In genomic region chr17:7593296-7593695, GRCh38 we compare ENCODE assay signal across 9 cellular contexts.
"Had no signal": no experiment of that assay in that cellular context is flagged by ENCODE, and none has a peak within 500 bp of the region (broad histone marks: within the 10 kb centered on the region; RNA-seq: fewer than 3 reads in every experiment).

No MANE protein-coding gene starts in this region.

- DNase-seq: activated CD4-positive, alpha-beta memory T cell treated with anti-CD3 and anti-CD28 coated beads for 36 hours; activated CD4-positive, alpha-beta T cell treated with anti-CD3 and anti-CD28 coated beads for 1 hour; activated gamma-delta T cell; dorsolateral prefrontal cortex; mesendoderm had no signal

- H3K4me3 Mint-ChIP-seq: activated CD4-positive, alpha-beta memory T cell treated with anti-CD3 and anti-CD28 coated beads for 36 hours; natural killer cell treated with Interleukin-12 subunit alpha and Interleukin-12 subunit beta and Interleukin-15 and Interleukin-18, amount 100 ng/mL, for 72 hours; stimulated activated naive CD8-positive, alpha-beta T cell treated with anti-CD3 and anti-CD28 coated beads, Interleukin-15, Interleukin-2, amounts not matched to agents 100 ng/mL and 50 ng/mL, for 24 hours had no signal

- H3K27me3 Mint-ChIP-seq: activated CD4-positive, alpha-beta memory T cell treated with anti-CD3 and anti-CD28 coated beads for 36 hours; natural killer cell treated with Interleukin-12 subunit alpha and Interleukin-12 subunit beta and Interleukin-15 and Interleukin-18, amount 100 ng/mL, for 72 hours; stimulated activated naive CD8-positive, alpha-beta T cell treated with anti-CD3 and anti-CD28 coated beads, Interleukin-15, Interleukin-2, amounts not matched to agents 100 ng/mL and 50 ng/mL, for 24 hours had no signal

- H3K9me3 Mint-ChIP-seq: activated CD4-positive, alpha-beta memory T cell treated with anti-CD3 and anti-CD28 coated beads for 36 hours; natural killer cell treated with Interleukin-12 subunit alpha and Interleukin-12 subunit beta and Interleukin-15 and Interleukin-18, amount 100 ng/mL, for 72 hours; stimulated activated naive CD8-positive, alpha-beta T cell treated with anti-CD3 and anti-CD28 coated beads, Interleukin-15, Interleukin-2, amounts not matched to agents 100 ng/mL and 50 ng/mL, for 24 hours had no signal

- H3K27ac Mint-ChIP-seq: activated CD4-positive, alpha-beta memory T cell treated with anti-CD3 and anti-CD28 coated beads for 36 hours; natural killer cell treated with Interleukin-12 subunit alpha and Interleukin-12 subunit beta and Interleukin-15 and Interleukin-18, amount 100 ng/mL, for 72 hours; stimulated activated naive CD8-positive, alpha-beta T cell treated with anti-CD3 and anti-CD28 coated beads, Interleukin-15, Interleukin-2, amounts not matched to agents 100 ng/mL and 50 ng/mL, for 24 hours had no signal

- ATAC-seq: natural killer cell treated with Interleukin-12 subunit alpha and Interleukin-12 subunit beta and Interleukin-15 and Interleukin-18, amount 100 ng/mL, for 72 hours; sciatic nerve; SK-N-SH treated with all-trans-retinoic acid at 6 μM for 48 hours had no signal
